ENCODE assay signal across 1 cellular context in the genomic region with DNA sequence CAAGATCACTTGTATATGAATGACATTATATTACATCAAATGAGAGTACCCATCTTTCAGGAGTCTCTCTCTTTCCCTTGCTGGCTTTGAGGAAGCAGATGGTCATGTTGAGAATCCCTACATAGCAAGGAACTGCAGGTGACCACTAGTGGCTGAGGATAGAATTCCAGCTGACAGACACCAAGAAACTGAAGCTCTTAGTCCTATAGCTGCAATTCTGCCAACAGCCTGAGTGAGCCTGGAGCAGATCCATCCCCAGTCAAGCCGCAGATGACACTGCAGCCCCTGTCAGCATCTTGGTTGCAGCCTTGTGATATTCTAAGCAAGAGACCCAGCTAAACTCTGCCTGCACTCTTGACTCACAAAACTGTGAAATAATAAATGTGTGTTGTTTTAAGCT.
TF ChIP-seq lines count a peak whose summit lies in the region.

No MANE protein-coding gene starts in this region.

TF ChIP-seq in WTC11, 78 proteins besides CTCF, POLR2A, EP300 and RAD21 (continued from another document):
- TF ChIP-seq, protein P1, sequence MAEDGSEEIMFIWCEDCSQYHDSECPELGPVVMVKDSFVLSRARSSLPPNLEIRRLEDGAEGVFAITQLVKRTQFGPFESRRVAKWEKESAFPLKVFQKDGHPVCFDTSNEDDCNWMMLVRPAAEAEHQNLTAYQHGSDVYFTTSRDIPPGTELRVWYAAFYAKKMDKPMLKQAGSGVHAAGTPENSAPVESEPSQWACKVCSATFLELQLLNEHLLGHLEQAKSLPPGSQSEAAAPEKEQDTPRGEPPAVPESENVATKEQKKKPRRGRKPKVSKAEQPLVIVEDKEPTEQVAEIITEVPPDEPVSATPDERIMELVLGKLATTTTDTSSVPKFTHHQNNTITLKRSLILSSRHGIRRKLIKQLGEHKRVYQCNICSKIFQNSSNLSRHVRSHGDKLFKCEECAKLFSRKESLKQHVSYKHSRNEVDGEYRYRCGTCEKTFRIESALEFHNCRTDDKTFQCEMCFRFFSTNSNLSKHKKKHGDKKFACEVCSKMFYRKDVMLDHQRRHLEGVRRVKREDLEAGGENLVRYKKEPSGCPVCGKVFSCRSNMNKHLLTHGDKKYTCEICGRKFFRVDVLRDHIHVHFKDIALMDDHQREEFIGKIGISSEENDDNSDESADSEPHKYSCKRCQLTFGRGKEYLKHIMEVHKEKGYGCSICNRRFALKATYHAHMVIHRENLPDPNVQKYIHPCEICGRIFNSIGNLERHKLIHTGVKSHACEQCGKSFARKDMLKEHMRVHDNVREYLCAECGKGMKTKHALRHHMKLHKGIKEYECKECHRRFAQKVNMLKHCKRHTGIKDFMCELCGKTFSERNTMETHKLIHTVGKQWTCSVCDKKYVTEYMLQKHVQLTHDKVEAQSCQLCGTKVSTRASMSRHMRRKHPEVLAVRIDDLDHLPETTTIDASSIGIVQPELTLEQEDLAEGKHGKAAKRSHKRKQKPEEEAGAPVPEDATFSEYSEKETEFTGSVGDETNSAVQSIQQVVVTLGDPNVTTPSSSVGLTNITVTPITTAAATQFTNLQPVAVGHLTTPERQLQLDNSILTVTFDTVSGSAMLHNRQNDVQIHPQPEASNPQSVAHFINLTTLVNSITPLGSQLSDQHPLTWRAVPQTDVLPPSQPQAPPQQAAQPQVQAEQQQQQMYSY (CRISPR knock-in tag; IDR thresholded peaks at IDR 0.05): no peak
- TF ChIP-seq, protein P2, sequence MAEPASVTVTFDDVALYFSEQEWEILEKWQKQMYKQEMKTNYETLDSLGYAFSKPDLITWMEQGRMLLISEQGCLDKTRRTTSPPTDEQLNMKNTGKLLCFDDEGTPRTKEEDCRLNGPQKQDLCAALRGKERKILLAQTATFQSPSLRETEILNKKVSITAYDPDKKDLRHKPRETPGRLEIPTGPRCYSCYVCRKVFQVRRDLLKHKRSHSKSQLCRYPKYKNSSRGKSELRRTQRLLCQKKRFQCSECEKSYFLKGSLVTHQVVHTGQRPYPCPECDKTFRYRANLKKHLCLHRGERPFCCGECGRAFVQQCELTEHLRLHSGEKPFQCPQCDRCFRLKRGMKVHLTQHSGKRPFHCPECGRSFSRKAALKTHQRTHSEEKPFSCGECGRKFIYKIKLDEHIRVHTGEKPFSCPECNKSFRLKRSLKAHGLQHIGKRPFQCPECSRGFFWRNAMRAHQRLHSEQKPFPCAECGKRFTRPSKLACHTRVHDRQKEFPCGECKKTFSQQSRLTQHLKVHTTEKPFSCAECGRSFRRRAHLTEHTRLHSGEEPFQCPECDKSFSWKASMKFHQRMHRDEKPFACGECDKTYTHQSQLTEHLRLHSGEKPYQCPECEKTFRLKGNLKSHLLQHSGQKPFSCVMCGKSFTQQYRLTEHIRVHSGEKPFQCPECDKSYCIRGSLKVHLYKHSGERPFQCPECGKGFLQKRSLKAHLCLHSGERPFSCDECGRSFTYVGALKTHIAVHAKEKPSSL (CRISPR knock-in tag; conservative IDR thresholded peaks at IDR 0.05): no peak
- TF ChIP-seq NR3C1 (CRISPR knock-in tag; conservative IDR thresholded peaks at IDR 0.05; ENCODE audit: low read depth) (no peak), GABPB1 (CRISPR knock-in tag; IDR thresholded peaks at IDR 0.05) (no peak)
